In the genomic region with DNA sequence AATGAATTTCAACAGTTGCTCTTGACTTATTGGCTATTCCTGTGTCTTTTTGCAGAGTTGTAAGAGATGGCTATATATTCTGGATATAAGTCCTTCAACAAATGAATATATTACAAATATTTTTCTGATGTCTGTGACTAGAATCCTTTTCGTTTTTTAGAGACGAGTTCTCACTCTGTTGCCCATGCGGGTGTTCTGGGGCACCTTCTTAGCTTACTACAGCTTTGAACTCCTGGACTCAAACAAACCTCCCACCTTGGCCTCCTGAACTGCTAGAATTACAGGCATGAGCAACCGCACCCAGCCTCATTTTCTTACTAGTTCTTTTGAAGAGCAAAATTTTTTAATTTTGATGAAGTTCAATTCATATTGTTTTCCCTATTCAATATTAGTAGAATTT, we compare ENCODE assay signal across 33 cellular contexts.
"Had no signal": no experiment of that assay in that cellular context is flagged by ENCODE, and none has a peak within 500 bp of the region (broad histone marks: within the 10 kb centered on the region; RNA-seq: fewer than 3 reads in every experiment).

No MANE protein-coding gene starts in this region.

- H3K36me3 ChIP-seq: MG63 had no signal

- H3K4me2 ChIP-seq: KMS-11 had no signal

- H3K4me3 ChIP-seq: MG63 had no signal

- DNase-seq: Karpas-422, Kasumi-1, MG63, MM.1S, MV-4-11, NCI-H1092, NCI-H1092 treated with DMSO at 0.1 percent for 48 hours, NCI-H1105, NCI-H1105 treated with DMSO at 0.1 percent for 48 hours, NCI-H1417 treated with DMSO at 0.1 percent for 48 hours, NCI-H1436, NCI-H1436 treated with DMSO at 0.1 percent for 48 hours, NCI-H146, NCI-H1694, NCI-H1694 treated with DMSO at 0.1 percent for 48 hours, NCI-H187, NCI-H187 treated with DMSO at 0.1 percent for 48 hours, NCI-H1930, NCI-H2029, NCI-H2029 treated with DMSO at 0.1 percent for 48 hours, NCI-H2081, NCI-H2081 treated with DMSO at 0.1 percent for 48 hours, NCI-H2107, NCI-H2171, NCI-H2171 treated with DMSO at 0.1 percent for 48 hours, NCI-H2227 treated with DMSO at 0.1 percent for 48 hours, NCI-H226, NCI-H345, NCI-H446, NCI-H446 treated with DMSO at 0.1 percent for 48 hours, NCI-H510A, NCI-H510A treated with DMSO at 0.1 percent for 48 hours had no signal

- H3K27me3 ChIP-seq: MG63 had no signal

- H3K9me3 ChIP-seq: MG63 had no signal
